8 cellular contexts compared by ENCODE assay signal in genomic region chr3:48504051-48504946, GRCh38. TPM values are rescaled to one million over a fixed set of nuclear protein-coding genes. Genes with fewer than 3 reads are reported as not detected.
DNase-seq lines count a peak whose midpoint lies in the region; ATAC-seq and TF ChIP-seq lines count a peak whose summit lies in the region.

SHISA5 (minus strand) TSS chr3:48504174; CDS start chr3:48504094, 80 bp downstream.

- peaks cover 11% of the 10 kb centered on the region for H3K4me1 ChIP-seq in mucosa of descending colon (ENCODE audit: low read depth)

- no peaks in the 10 kb centered on the region for H3K9me3 Mint-ChIP-seq in stimulated activated effector memory CD8-positive, alpha-beta T cell treated with anti-CD3 and anti-CD28 coated beads, Interleukin-12 subunit alpha, Interleukin-12 subunit beta, amount 100 ng/mL, for 72 hours

- H3K36me3 ChIP-seq in mucosa of descending colon (ENCODE audit: low read depth), result no peaks in the 10 kb centered on the region

- peaks cover 63% of the 10 kb centered on the region for H3K4me1 Mint-ChIP-seq in stimulated activated effector memory CD8-positive, alpha-beta T cell treated with anti-CD3 and anti-CD28 coated beads, Interleukin-12 subunit alpha, Interleukin-12 subunit beta, amount 100 ng/mL, for 72 hours

- peak within 1 kb of the TSS; percentile 77 for H3K4me3 Mint-ChIP-seq in stimulated activated effector memory CD8-positive, alpha-beta T cell treated with anti-CD3 and anti-CD28 coated beads, Interleukin-12 subunit alpha, Interleukin-12 subunit beta, amount 100 ng/mL, for 72 hours

- peak; percentile 84 for ATAC-seq in mucosa of descending colon
- ATAC-seq in stimulated activated effector memory CD8-positive, alpha-beta T cell treated with anti-CD3 and anti-CD28 coated beads, Interleukin-12 subunit alpha, Interleukin-12 subunit beta, amount 100 ng/mL, for 72 hours, result peak; percentile 68

- H3K36me3 Mint-ChIP-seq in stimulated activated effector memory CD8-positive, alpha-beta T cell treated with anti-CD3 and anti-CD28 coated beads, Interleukin-12 subunit alpha, Interleukin-12 subunit beta, amount 100 ng/mL, for 72 hours, result peaks cover 50% of the 10 kb centered on the region

- intact Hi-C loops in mucosa of descending colon (cut with DNase I, micrococcal nuclease), result no loop called here

- H3K27ac Mint-ChIP-seq in stimulated activated effector memory CD8-positive, alpha-beta T cell treated with anti-CD3 and anti-CD28 coated beads, Interleukin-12 subunit alpha, Interleukin-12 subunit beta, amount 100 ng/mL, for 72 hours, result peak within 1 kb of the TSS; percentile 91

- DNase-seq in DMS53 (lab: John Stamatoyannopoulos, UW) (peak; percentile 37), DMS53 treated with DMSO at 0.1 percent for 48 hours (lab: John Stamatoyannopoulos, UW; ENCODE audit: unreplicated experiment) (no peak), NCI-H69 (lab: John Stamatoyannopoulos, UW) (peak; percentile 50), activated T-cell treated with anti-CD3 and anti-CD28 coated beads for 48 hours (ENCODE audit: low read depth) (peak; percentile 57), epithelial cell of proximal tubule (ENCODE audit: low read depth) (no peak), mucosa of descending colon (peak; percentile 72 to 85 (median 83)), NCI-H345 (lab: John Stamatoyannopoulos, UW) (no peak)
- peak; percentile 46 to 73 for DNase-seq in stimulated activated effector memory CD8-positive, alpha-beta T cell treated with anti-CD3 and anti-CD28 coated beads, Interleukin-12 subunit alpha, Interleukin-12 subunit beta, amount 100 ng/mL, for 72 hours (ENCODE audit: low spot score in 2 of 2)

- H3K4me3 ChIP-seq in epithelial cell of proximal tubule (ENCODE audit: low read depth, low read length), result peak within 1 kb of the TSS; percentile 86
- peak within 1 kb of the TSS; percentile 33 for H3K4me3 ChIP-seq in mucosa of descending colon

- TF ChIP-seq CTCF in epithelial cell of proximal tubule (conservative IDR thresholded peaks at IDR 0.05; ENCODE audit: low read depth, low read length), result no peak
- TF ChIP-seq CTCF in mucosa of descending colon (IDR thresholded peaks at IDR 0.05), result no peak

- no peaks in the 10 kb centered on the region for H3K9me3 ChIP-seq in mucosa of descending colon

RNA-seq across cellular contexts. Expression of gene SHISA5, which starts in this region (rescaled TPM):
- total RNA-seq in epithelial cell of proximal tubule, result 188 and 209 TPM in 2 replicates
- total RNA-seq in mucosa of descending colon, result 100 to 1,000 TPM; 106 to 120 (median 115) TPM

Comparison
In these comparisons a context has a peak if more than half of its experiments do, and no peak if none do; other contexts are left out.
1. DNase-seq: peak in DMS53 (single experiment), NCI-H69 (single experiment), activated T-cell treated with anti-CD3 and anti-CD28 coated beads for 48 hours (single experiment), mucosa of descending colon (3 of 3) and stimulated activated effector memory CD8-positive, alpha-beta T cell treated with anti-CD3 and anti-CD28 coated beads, Interleukin-12 subunit alpha, Interleukin-12 subunit beta, amount 100 ng/mL, for 72 hours (2 of 2); none in DMS53 treated with DMSO at 0.1 percent for 48 hours (single experiment), epithelial cell of proximal tubule (single experiment) and NCI-H345 (single experiment).